In genomic region chr22:41508770-41509170, GRCh38 we compare ENCODE assay signal across 12 cellular contexts. TPM values are rescaled to one million over a fixed set of nuclear protein-coding genes. Genes with fewer than 3 reads are reported as not detected.
DNase-seq lines count a peak whose midpoint lies in the region; ATAC-seq and TF ChIP-seq lines count a peak whose summit lies in the region.
"Had no signal": no experiment of that assay in that cellular context is flagged by ENCODE, and none has a peak within 500 bp of the region (broad histone marks: within the 10 kb centered on the region; RNA-seq: fewer than 3 reads in every experiment).

No MANE protein-coding gene starts in this region.

- no peaks in the 10 kb centered on the region for H3K27me3 Mint-ChIP-seq in activated naive CD8-positive, alpha-beta T cell treated with anti-CD3 and anti-CD28 coated beads, Interleukin-2, amount 50 U/mL, for 24 hours

- H3K36me3 ChIP-seq in HUES64 (ENCODE audit: insufficient read depth, low read length) (peaks cover 44% of the 10 kb centered on the region), stomach smooth muscle (ENCODE audit: control insufficient read depth in 2 of 2, insufficient read depth in 2 of 2, low read length in 2 of 2) (peaks cover 34 to 38% of the 10 kb centered on the region in 2 donors)

- H3K4me3 ChIP-seq in HUES64 (ENCODE audit: low read length), result no peak overlapping the region
- H3K4me3 ChIP-seq in coronary artery, result no peak overlapping the region
- H3K4me3 ChIP-seq in stomach smooth muscle (ENCODE audit: low read length in 2 of 2), result no peak overlapping the region
- H3K4me3 ChIP-seq: lung had no signal

- H3K9me3 ChIP-seq in HUES64 (ENCODE audit: insufficient read depth, low read depth, low read length) (no peaks in the 10 kb centered on the region), stomach smooth muscle (ENCODE audit: control insufficient read depth in 2 of 2, low read length in 2 of 2) (no peaks in the 10 kb centered on the region)

- no peak overlapping the region; the same call in 1 of the 2 replicates for H3K27ac ChIP-seq in HUES64 (ENCODE audit: low read depth, low read length)
- H3K27ac ChIP-seq in coronary artery, result peak overlapping the region; percentile 5 to 55
- peak overlapping the region; percentile 95 for H3K27ac ChIP-seq in layer of hippocampus (ENCODE audit: low read depth, low read length)
- H3K27ac ChIP-seq in stomach smooth muscle (ENCODE audit: low read length), result peak overlapping the region; percentile 31

- peaks cover 14% of the 10 kb centered on the region for H3K36me3 Mint-ChIP-seq in activated naive CD8-positive, alpha-beta T cell treated with anti-CD3 and anti-CD28 coated beads, Interleukin-2, amount 50 U/mL, for 24 hours (ENCODE audit: low read depth)

- H3K9ac ChIP-seq in HUES64 (ENCODE audit: low read depth, low read length) (peak overlapping the region; percentile 36; the same call in 1 of the 2 replicates), stomach smooth muscle (ENCODE audit: low read length in 2 of 2) (peak overlapping the region in 1 of 2 donors; percentile 29)

- no peak overlapping the region for H3K27ac Mint-ChIP-seq in activated naive CD8-positive, alpha-beta T cell treated with anti-CD3 and anti-CD28 coated beads, Interleukin-2, amount 50 U/mL, for 24 hours

- H3K4me1 Mint-ChIP-seq in activated naive CD8-positive, alpha-beta T cell treated with anti-CD3 and anti-CD28 coated beads, Interleukin-2, amount 50 U/mL, for 24 hours, result no peaks in the 10 kb centered on the region

- H3K4me1 ChIP-seq in HUES64 (ENCODE audit: insufficient read depth, low read length) (peaks cover 15% of the 10 kb centered on the region), stomach smooth muscle (ENCODE audit: control insufficient read depth, insufficient read depth, low read length) (peaks cover 44% of the 10 kb centered on the region)

- ATAC-seq in activated naive CD8-positive, alpha-beta T cell treated with anti-CD3 and anti-CD28 coated beads, Interleukin-2, amount 50 U/mL, for 24 hours, result no peak

- DNase-seq in coronary artery (ENCODE audit: low spot score) (no peak), SK-N-DZ (ENCODE audit: low spot score) (no peak)
- no peak for DNase-seq in activated CD4-positive, alpha-beta T cell treated with anti-CD3 and anti-CD28 coated beads for 1 hour
- DNase-seq in stimulated activated CD4-positive, alpha-beta T cell treated with anti-CD3 and anti-CD28 coated beads, Interleukin-12 subunit alpha, Interleukin-12 subunit beta, amount 100 ng/mL, for 4 hours, result no peak
- DNase-seq in activated naive CD8-positive, alpha-beta T cell treated with anti-CD3 and anti-CD28 coated beads, Interleukin-2, amount 50 U/mL, for 24 hours, result no peak
- DNase-seq: activated CD8-positive, alpha-beta memory T cell treated with anti-CD3 and anti-CD28 coated beads, Interleukin-2, amount 50 U/mL, for 48 hours; AML-193; NCI-H2171 treated with DMSO at 0.1 percent for 48 hours had no signal

- 90% methylated on average over 12 of the region's 12 CpGs for WGBS in HUES64

- H3K27me3 ChIP-seq in HUES64 (ENCODE audit: insufficient read depth, low read length) (no peaks in the 10 kb centered on the region), layer of hippocampus (ENCODE audit: control insufficient read depth, insufficient read depth, low read length) (no peaks in the 10 kb centered on the region), stomach smooth muscle (ENCODE audit: control insufficient read depth in 1 of 2, insufficient read depth in 2 of 2, low read length in 2 of 2) (no peaks in the 10 kb centered on the region)

- TF ChIP-seq CTCF in coronary artery (IDR thresholded peaks at IDR 0.05), result no peak

- H3K4me3 Mint-ChIP-seq in activated naive CD8-positive, alpha-beta T cell treated with anti-CD3 and anti-CD28 coated beads, Interleukin-2, amount 50 U/mL, for 24 hours, result no peak overlapping the region

- no peaks in the 10 kb centered on the region for H3K9me3 Mint-ChIP-seq in activated naive CD8-positive, alpha-beta T cell treated with anti-CD3 and anti-CD28 coated beads, Interleukin-2, amount 50 U/mL, for 24 hours

RNA-seq across cellular contexts. Expression of gene POLR3H, which starts 35.5 kb away (rescaled TPM):
- 25.8 TPM for polyA plus RNA-seq in HUES64 (2013, experiment 1 of 2)
- polyA plus RNA-seq in HUES64 (2013, experiment 2 of 2), result 21.9 TPM
- polyA plus RNA-seq in SK-N-DZ (2014; cell fraction: cytosol; rRNA removed), result 30.7 and 33.7 TPM in 2 replicates
- 20.4 and 33.4 TPM in 2 replicates for polyA plus RNA-seq in SK-N-DZ (2014; cell fraction: nucleus; rRNA removed)

RNA-seq across cellular contexts. Expression of gene ACO2, which starts 39.9 kb away (rescaled TPM):
- 49.8 TPM for polyA plus RNA-seq in HUES64 (2013, experiment 1 of 2)
- polyA plus RNA-seq in HUES64 (2013, experiment 2 of 2), result 54.2 TPM
- 62.2 and 66.7 TPM in 2 replicates for polyA plus RNA-seq in SK-N-DZ (2014; cell fraction: cytosol; rRNA removed)
- 53.0 and 66.4 TPM in 2 replicates for polyA plus RNA-seq in SK-N-DZ (2014; cell fraction: nucleus; rRNA removed)

RNA-seq across cellular contexts. Expression of gene PHF5A, which starts 40.3 kb away (rescaled TPM):
- polyA plus RNA-seq in HUES64 (2013, experiment 1 of 2), result 105 TPM
- polyA plus RNA-seq in HUES64 (2013, experiment 2 of 2), result 101 TPM
- polyA plus RNA-seq in SK-N-DZ (2014; cell fraction: cytosol; rRNA removed), result 178 and 199 TPM in 2 replicates
- polyA plus RNA-seq in SK-N-DZ (2014; cell fraction: nucleus; rRNA removed), result 61.7 and 117 TPM in 2 replicates

RNA-seq across cellular contexts. Expression of gene CSDC2, which starts 52.0 kb away (rescaled TPM):
- 0.85 TPM for polyA plus RNA-seq in HUES64 (2013, experiment 1 of 2)
- polyA plus RNA-seq in HUES64 (2013, experiment 2 of 2), result 0.63 TPM
- polyA plus RNA-seq in SK-N-DZ (2014; cell fraction: cytosol; rRNA removed), result 2.9 TPM in 2 replicates
- 2.4 and 3.1 TPM in 2 replicates for polyA plus RNA-seq in SK-N-DZ (2014; cell fraction: nucleus; rRNA removed)
